In genomic region chr10:21065621-21066248, GRCh38 we compare ENCODE assay signal across 25 cellular contexts.
DNase-seq lines count a peak whose midpoint lies in the region; ATAC-seq, FAIRE-seq and TF ChIP-seq lines count a peak whose summit lies in the region.
"Had no signal": no experiment of that assay in that cellular context is flagged by ENCODE, and none has a peak within 500 bp of the region (broad histone marks: within the 10 kb centered on the region; RNA-seq: fewer than 3 reads in every experiment).

No MANE protein-coding gene starts in this region.

- H3K36me3 ChIP-seq in WERI-Rb-1 (no peaks in the 10 kb centered on the region), Caco-2 (ENCODE audit: control insufficient read depth, insufficient read depth, low read length) (no peaks in the 10 kb centered on the region)
- no peaks in the 10 kb centered on the region for H3K36me3 ChIP-seq in naive thymus-derived CD4-positive, alpha-beta T cell (ENCODE audit: control insufficient read depth in 2 of 3, insufficient read depth in 3 of 3, low read length in 3 of 3)
- H3K36me3 ChIP-seq: SJSA1 had no signal

- CTCF ChIA-PET in A549 (lab: Yijun Ruan, JAX) (interaction anchor here (1.2 to 4.8 kb wide), 4 partner anchors 13 to 204 kb away, joined by 3 to 30 read pairs (median 3); no protein-coding TSS in a partner anchor), Caco-2 (lab: Charles Lee) (no interaction called here)
- CTCF ChIA-PET in naive thymus-derived CD4-positive, alpha-beta T cell (lab: Charles Lee): no interaction called here

- no peak for TF ChIP-seq EP300 in A549 (IDR thresholded peaks at IDR 0.05)

- H3K4me1 Mint-ChIP-seq in Caco-2 (ENCODE audit: low read depth, unreplicated experiment): no peaks in the 10 kb centered on the region
- H3K4me1 Mint-ChIP-seq in naive thymus-derived CD4-positive, alpha-beta T cell: no peaks in the 10 kb centered on the region

- H3K27me3 ChIP-seq in WERI-Rb-1 (ENCODE audit: insufficient read depth, low read depth, severe bottlenecking) (peaks cover 4% of the 10 kb centered on the region), Caco-2 (replicated peaks; ENCODE audit: control insufficient read depth, insufficient read depth, low read length) (no peaks in the 10 kb centered on the region)
- no peaks in the 10 kb centered on the region for H3K27me3 ChIP-seq in naive thymus-derived CD4-positive, alpha-beta T cell (ENCODE audit: control insufficient read depth in 2 of 2, insufficient read depth in 2 of 2, low read length in 2 of 2)
- H3K27me3 ChIP-seq: SJSA1 had no signal

- TF ChIP-seq CTCF in A549 (IDR thresholded peaks at IDR 0.05) (no peak), D721Med (IDR thresholded peaks at IDR 0.05; ENCODE audit: insufficient read depth, missing control alignments) (no peak), WERI-Rb-1 (IDR thresholded peaks at IDR 0.05; ENCODE audit: low read depth, low read length) (no peak), Caco-2 (IDR thresholded peaks at IDR 0.05; ENCODE audit: insufficient read depth in 1 of 2, low read depth in 1 of 2, low read length in 1 of 2, severe bottlenecking in 1 of 2, unreplicated experiment in 1 of 2) (no peak)

- no peak overlapping the region for H3K27ac Mint-ChIP-seq in Caco-2 (ENCODE audit: unreplicated experiment)
- no peak overlapping the region for H3K27ac Mint-ChIP-seq in naive thymus-derived CD4-positive, alpha-beta T cell
- H3K27ac Mint-ChIP-seq: CD8-positive, alpha-beta T cell had no signal

- no peak for TF ChIP-seq RAD21 in A549 (conservative IDR thresholded peaks at IDR 0.05 in 1 of 2, IDR thresholded peaks at IDR 0.05 in 1 of 2)

- DNase-seq in A549 (ENCODE audit: low read depth in 1 of 2, low spot score in 1 of 2) (no peak), D721Med (ENCODE audit: insufficient read length, low spot score) (peak; percentile 34), NCI-H69 (lab: John Stamatoyannopoulos, UW) (peak; percentile 89), WERI-Rb-1 (peak; percentile 72), CD1c-positive myeloid dendritic cell (ENCODE audit: extremely low spot score) (no peak), Caco-2 (no peak)
- no peak for DNase-seq in naive thymus-derived CD4-positive, alpha-beta T cell
- DNase-seq: AML-193; Calu3; CD8-positive, alpha-beta T cell; GDM1; Karpas-422; NCI-H1092 treated with DMSO at 0.1 percent for 48 hours; NCI-H1436; NCI-H2029; NCI-H2227 treated with DMSO at 0.1 percent for 48 hours; NCI-H748 treated with DMSO at 0.1 percent for 48 hours; Right ventricle myocardium superior; RPMI8226 had no signal

- H3K36me3 Mint-ChIP-seq in Caco-2 (ENCODE audit: insufficient read depth, unreplicated experiment): no peaks in the 10 kb centered on the region
- no peaks in the 10 kb centered on the region for H3K36me3 Mint-ChIP-seq in naive thymus-derived CD4-positive, alpha-beta T cell
- H3K36me3 Mint-ChIP-seq: CD8-positive, alpha-beta T cell had no signal

- 91% methylated on average over 2 of the region's 2 CpGs for WGBS in A549 (ENCODE audit: missing lambda C conversion rate)

- H3K9me3 ChIP-seq in A549 (no peaks in the 10 kb centered on the region), WERI-Rb-1 (ENCODE audit: severe bottlenecking) (no peaks in the 10 kb centered on the region), Caco-2 (no peaks in the 10 kb centered on the region)
- H3K9me3 ChIP-seq in naive thymus-derived CD4-positive, alpha-beta T cell (ENCODE audit: control insufficient read depth in 2 of 3, low read length in 3 of 3): no peaks in the 10 kb centered on the region
- H3K9me3 ChIP-seq: SJSA1 had no signal

- TF ChIP-seq POLR2A in A549 (IDR thresholded peaks at IDR 0.05; ENCODE audit: low read length): no peak

- no peak overlapping the region for H3K4me2 ChIP-seq in A549

- H3K4me3 ChIP-seq in A549 (no peak overlapping the region), WERI-Rb-1 (ENCODE audit: low read depth, low read length) (no peak overlapping the region), Caco-2 (ENCODE audit: low read depth, low read length) (no peak overlapping the region)
- no peak overlapping the region for H3K4me3 ChIP-seq in naive thymus-derived CD4-positive, alpha-beta T cell (ENCODE audit: low read length)
- H3K4me3 ChIP-seq: GM12878, SJSA1 had no signal

- POLR2A ChIA-PET in A549 (lab: Yijun Ruan, JAX) (no interaction called here), Caco-2 (lab: Charles Lee) (no interaction called here)
- POLR2A ChIA-PET in naive thymus-derived CD4-positive, alpha-beta T cell (lab: Charles Lee): no interaction called here

- H3K27ac ChIP-seq in A549 (no peak overlapping the region), WERI-Rb-1 (no peak overlapping the region)
- no peak overlapping the region for H3K27ac ChIP-seq in naive thymus-derived CD4-positive, alpha-beta T cell (ENCODE audit: low read depth, low read length)
- H3K27ac ChIP-seq: HL-60, SJSA1 had no signal

- H3K27me3 Mint-ChIP-seq in Caco-2 (ENCODE audit: insufficient read depth, unreplicated experiment): peaks cover 3% of the 10 kb centered on the region
- peaks cover 0 to 18% (median 10%) of the 10 kb centered on the region in 5 donors for H3K27me3 Mint-ChIP-seq in naive thymus-derived CD4-positive, alpha-beta T cell

- no peak for FAIRE-seq in A549 (lab: Jason Lieb, UNC)
- peak; percentile 44 for FAIRE-seq in D721Med (lab: Jason Lieb, UNC)
- FAIRE-seq: A204.1, GM12878 had no signal

- BruUV-seq in Caco-2 (replicated peaks; lab: Mats Ljungman, UMichigan): no TSS peak

- no peak overlapping the region for H3K4me3 Mint-ChIP-seq in Caco-2 (ENCODE audit: unreplicated experiment)
- no peak overlapping the region for H3K4me3 Mint-ChIP-seq in naive thymus-derived CD4-positive, alpha-beta T cell
- H3K4me3 Mint-ChIP-seq: CD8-positive, alpha-beta T cell had no signal

- intact Hi-C loops in Caco-2 (cut with micrococcal nuclease; ENCODE audit: unreplicated experiment): no loop called here
- intact Hi-C loops in naive thymus-derived CD4-positive, alpha-beta T cell (cut with micrococcal nuclease): no loop called here

- no peaks in the 10 kb centered on the region for H3K4me1 ChIP-seq in A549
- H3K4me1 ChIP-seq in Caco-2: no peaks in the 10 kb centered on the region
- H3K4me1 ChIP-seq in naive thymus-derived CD4-positive, alpha-beta T cell (ENCODE audit: control insufficient read depth in 2 of 2, insufficient read depth in 2 of 2, low read length in 2 of 2): no peaks in the 10 kb centered on the region
- H3K4me1 ChIP-seq: SJSA1 had no signal

- ATAC-seq in A549: no peak
- ATAC-seq in HG02885 (IDR thresholded peaks at IDR 0.05; ENCODE audit: poor library complexity, unreplicated experiment): no peak
- ATAC-seq in naive thymus-derived CD4-positive, alpha-beta T cell: no peak
- ATAC-seq: CD8-positive, alpha-beta T cell; GM12878; HCT116 had no signal

- peaks cover 3% of the 10 kb centered on the region for H3K9me3 Mint-ChIP-seq in Caco-2 (ENCODE audit: unreplicated experiment)
- peaks cover 0 to 2% (median under 1%) of the 10 kb centered on the region in 11 donors for H3K9me3 Mint-ChIP-seq in naive thymus-derived CD4-positive, alpha-beta T cell

TF ChIP-seq in A549, 52 proteins besides CTCF, POLR2A, EP300 and RAD21:
- peak; percentile 73 for TF ChIP-seq MAFK (IDR thresholded peaks at IDR 0.05; ENCODE audit: partially characterized antibody)
- TF ChIP-seq HOXA7 (CRISPR knock-in tag; IDR thresholded peaks at IDR 0.05): no peak

Comparison
In these comparisons a context has a peak if more than half of its experiments do, and no peak if none do; other contexts are left out.
1. DNase-seq: peak in D721Med (single experiment), NCI-H69 (single experiment) and WERI-Rb-1 (single experiment); none in A549 (0 of 2), CD1c-positive myeloid dendritic cell (single experiment), Caco-2 (0 of 2) and naive thymus-derived CD4-positive, alpha-beta T cell (0 of 9).